Comparison of ENCODE assay signal across 11 cellular contexts in the genomic region with DNA sequence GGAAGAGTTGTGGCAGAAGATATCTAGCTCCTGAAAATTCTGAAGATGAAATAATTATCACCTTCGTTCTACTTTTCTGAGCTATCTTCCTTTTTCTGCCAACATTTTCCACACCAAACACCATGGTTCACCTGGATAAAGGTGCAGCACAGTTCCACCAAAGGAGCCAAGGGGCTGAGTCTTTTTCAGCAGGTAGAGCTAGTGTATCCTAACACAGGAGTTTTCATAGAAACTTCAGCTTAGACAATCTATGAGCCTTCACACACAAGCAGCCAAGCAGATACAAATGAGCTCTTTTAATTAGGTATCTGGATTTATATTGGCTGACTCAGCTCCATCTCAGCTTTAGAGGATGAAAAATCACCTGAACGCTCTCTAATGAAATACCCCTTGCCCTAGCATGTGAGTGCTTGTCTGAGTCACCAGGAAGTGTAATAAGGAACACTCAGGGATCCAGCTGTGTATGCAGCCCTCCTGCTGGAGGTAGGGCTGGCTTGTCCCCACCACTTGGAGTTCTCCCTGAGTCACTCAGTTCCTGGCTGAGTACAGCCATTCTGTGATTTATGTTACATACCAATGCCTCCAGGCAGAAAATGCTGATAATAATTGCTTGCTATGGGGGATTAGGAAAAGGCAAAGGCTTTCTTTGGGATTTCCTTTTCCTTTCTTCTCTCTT.
DNase-seq lines count a peak whose midpoint lies in the region; ATAC-seq and TF ChIP-seq lines count a peak whose summit lies in the region.
"Had no signal": no experiment of that assay in that cellular context is flagged by ENCODE, and none has a peak within 500 bp of the region (broad histone marks: within the 10 kb centered on the region; RNA-seq: fewer than 3 reads in every experiment).

No MANE protein-coding gene starts in this region.

- no peaks in the 10 kb centered on the region for H3K79me2 ChIP-seq in HCT116 (ENCODE audit: insufficient read depth, low read length)

- intact Hi-C loops in HCT116 (cut with micrococcal nuclease): no loop called here

- TF ChIP-seq POLR2A in HCT116 (IDR thresholded peaks at IDR 0.05; ENCODE audit: borderline replicate concordance, extremely low read depth, insufficient read depth, insufficient read length): no peak
- TF ChIP-seq POLR2A in upper lobe of left lung (IDR thresholded peaks at IDR 0.05): no peak

- H3K36me3 ChIP-seq in HCT116 (ENCODE audit: control insufficient read depth in 1 of 2, insufficient read depth in 2 of 2, low read length in 2 of 2): no peaks in the 10 kb centered on the region
- H3K36me3 ChIP-seq in iPS DF 6.9 (ENCODE audit: control insufficient read depth, insufficient read depth, low read length): no peaks in the 10 kb centered on the region
- H3K36me3 ChIP-seq in upper lobe of left lung: no peaks in the 10 kb centered on the region
- H3K36me3 ChIP-seq: HAP-1 had no signal

- no peaks in the 10 kb centered on the region for H4K20me1 ChIP-seq in HCT116 (ENCODE audit: insufficient read depth)

- RAD21 ChIA-PET in HCT116 (lab: Charles Lee; ENCODE audit: low non-redundant PET in 1 of 2, low total read pairs in 2 of 2, uncharacterized antibody in 2 of 2, unreplicated experiment in 2 of 2): no interaction called here

- no peak for TF ChIP-seq RAD21 in HCT116 (IDR thresholded peaks at IDR 0.05; ENCODE audit: low read depth)

- POLR2A ChIA-PET in AG04450 (lab: Yijun Ruan, JAX) (no interaction called here), HCT116 (lab: Charles Lee) (no interaction called here)

- CTCF ChIA-PET in AG04450 (lab: Charles Lee): no interaction called here
- CTCF ChIA-PET in HCT116 (lab: Charles Lee): no interaction called here

- peak overlapping the region; percentile 68 for H3K4me2 ChIP-seq in HCT116 (ENCODE audit: low read length)

- no peaks in the 10 kb centered on the region for H3K9me2 ChIP-seq in HCT116 (ENCODE audit: insufficient read depth)

- no TSS peak for BruUV-seq in HCT116 (replicated peaks; lab: Mats Ljungman, UMichigan)

- H3K27ac ChIP-seq in AG04450 (ENCODE audit: low read depth, low read length) (no peak overlapping the region), HCT116 (ENCODE audit: low read depth, low read length) (peak overlapping the region; percentile 45; the same call in 1 of the 2 replicates), iPS DF 6.9 (ENCODE audit: low read length) (no peak overlapping the region), upper lobe of left lung (no peak overlapping the region)

- H3K4me1 ChIP-seq in HCT116 (ENCODE audit: control insufficient read depth in 1 of 2, insufficient read depth in 2 of 2, low read length in 2 of 2): peaks cover 5 to 15% of the 10 kb centered on the region in 2 experiments; a peak in 3 of 4 replicates
- H3K4me1 ChIP-seq in iPS DF 6.9 (ENCODE audit: control insufficient read depth, insufficient read depth, low read length): peaks cover 3% of the 10 kb centered on the region; the same call in 1 of the 2 replicates
- no peaks in the 10 kb centered on the region for H3K4me1 ChIP-seq in upper lobe of left lung
- H3K4me1 ChIP-seq: HAP-1 had no signal

- DNase-seq in AG04450 (ENCODE audit: low read depth, low spot score) (peak; percentile 49), HCT116 (ENCODE audit: low read depth, low spot score) (peak; percentile 82), SW 1271 (lab: John Stamatoyannopoulos, UW) (peak; percentile 60 to 89), iPS DF 6.9 (ENCODE audit: low read depth, low spot score) (peak; percentile 41), upper lobe of left lung (no peak)
- DNase-seq in stimulated activated CD4-positive, alpha-beta T cell treated with anti-CD3 and anti-CD28 coated beads, Interleukin-15, amount 100 ng/mL, for 24 hours: no peak
- DNase-seq: activated CD4-positive, alpha-beta memory T cell treated with anti-CD3 and anti-CD28 coated beads, Interleukin-2, amount 10 ng/mL, durations not matched to agents 7 days and 5 days; naive thymus-derived CD4-positive, alpha-beta T cell had no signal

- no peak for TF ChIP-seq CTCF in AG04450 (IDR thresholded peaks at IDR 0.05; ENCODE audit: low read depth, low read length)
- TF ChIP-seq CTCF in HCT116 (IDR thresholded peaks at IDR 0.05 in 2 of 3, conservative IDR thresholded peaks at IDR 0.05 in 1 of 3; ENCODE audit: borderline replicate concordance in 1 of 3, insufficient read depth in 1 of 3, low read depth in 2 of 3, low read length in 2 of 3): no peak
- no peak for TF ChIP-seq CTCF in upper lobe of left lung (IDR thresholded peaks at IDR 0.05)

- ATAC-seq in HCT116 (peak; percentile 99), HG03565 (IDR thresholded peaks at IDR 0.05; ENCODE audit: unreplicated experiment) (no peak), GM21390 (IDR thresholded peaks at IDR 0.05; ENCODE audit: unreplicated experiment) (no peak), upper lobe of left lung (ENCODE audit: low FRiP score in 2 of 2) (no peak)
- ATAC-seq: naive thymus-derived CD4-positive, alpha-beta T cell had no signal

- H2AFZ ChIP-seq in HCT116 (ENCODE audit: low read depth, low read length, poor library complexity, severe bottlenecking): peak overlapping the region; percentile 81

- H3K27me3 ChIP-seq in AG04450 (ENCODE audit: control insufficient read depth, insufficient read depth, low read length) (no peaks in the 10 kb centered on the region), HCT116 (ENCODE audit: insufficient read depth, low read length) (no peaks in the 10 kb centered on the region), iPS DF 6.9 (ENCODE audit: control insufficient read depth, insufficient read depth, low read length) (no peaks in the 10 kb centered on the region), upper lobe of left lung (no peaks in the 10 kb centered on the region)

- no peaks in the 10 kb centered on the region for H3K9me3 ChIP-seq in AG04450 (ENCODE audit: control insufficient read depth, insufficient read depth, low read length)
- H3K9me3 ChIP-seq in HCT116 (ENCODE audit: control insufficient read depth in 1 of 2, insufficient read depth in 1 of 2, low read depth in 1 of 2, low read length in 2 of 2): no peaks in the 10 kb centered on the region
- H3K9me3 ChIP-seq in iPS DF 6.9 (ENCODE audit: control insufficient read depth, insufficient read depth, low read length): no peaks in the 10 kb centered on the region
- no peaks in the 10 kb centered on the region for H3K9me3 ChIP-seq in upper lobe of left lung
- H3K9me3 ChIP-seq: HAP-1 had no signal

- no peak overlapping the region for H3K9ac ChIP-seq in HCT116 (ENCODE audit: low read length)

- TF ChIP-seq EP300 in upper lobe of left lung (IDR thresholded peaks at IDR 0.05): no peak

- H3K4me3 ChIP-seq in AG04450 (ENCODE audit: low read depth, low read length): no peak overlapping the region
- H3K4me3 ChIP-seq in HCT116 (replicated peaks in 1 of 2; ENCODE audit: low read depth in 1 of 2, low read length in 2 of 2): no peak overlapping the region
- no peak overlapping the region for H3K4me3 ChIP-seq in iPS DF 6.9 (ENCODE audit: low read length)
- no peak overlapping the region for H3K4me3 ChIP-seq in upper lobe of left lung
- H3K4me3 ChIP-seq: HAP-1 had no signal

- WGBS in iPS DF 6.9 (ENCODE audit: insufficient coverage, insufficient read length): no CpG with 5 or more reads among the region's 2 CpGs
- WGBS in upper lobe of left lung, 2 donors: 80 to 92% methylated on average over 2 of the region's 2 CpGs

TF ChIP-seq in HCT116, 20 proteins besides CTCF, POLR2A, EP300 and RAD21 (continues in another document):
- TF ChIP-seq ZFX (IDR thresholded peaks at IDR 0.05): no peak
- peak; percentile 58 for TF ChIP-seq CEBPB (IDR thresholded peaks at IDR 0.05; ENCODE audit: low read depth)
- TF ChIP-seq, protein P1, sequence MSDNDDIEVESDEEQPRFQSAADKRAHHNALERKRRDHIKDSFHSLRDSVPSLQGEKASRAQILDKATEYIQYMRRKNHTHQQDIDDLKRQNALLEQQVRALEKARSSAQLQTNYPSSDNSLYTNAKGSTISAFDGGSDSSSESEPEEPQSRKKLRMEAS (IDR thresholded peaks at IDR 0.05): peak; percentile 62
- peak; percentile 66; the same call in 1 of the 2 replicates for TF ChIP-seq SIN3A (IDR thresholded peaks at IDR 0.05; ENCODE audit: low read depth)
- peak; percentile 84 for TF ChIP-seq FOSL1 (IDR thresholded peaks at IDR 0.05; ENCODE audit: low read depth)
- peak; percentile 88 for TF ChIP-seq JUND (IDR thresholded peaks at IDR 0.05)
- TF ChIP-seq, protein P2, sequence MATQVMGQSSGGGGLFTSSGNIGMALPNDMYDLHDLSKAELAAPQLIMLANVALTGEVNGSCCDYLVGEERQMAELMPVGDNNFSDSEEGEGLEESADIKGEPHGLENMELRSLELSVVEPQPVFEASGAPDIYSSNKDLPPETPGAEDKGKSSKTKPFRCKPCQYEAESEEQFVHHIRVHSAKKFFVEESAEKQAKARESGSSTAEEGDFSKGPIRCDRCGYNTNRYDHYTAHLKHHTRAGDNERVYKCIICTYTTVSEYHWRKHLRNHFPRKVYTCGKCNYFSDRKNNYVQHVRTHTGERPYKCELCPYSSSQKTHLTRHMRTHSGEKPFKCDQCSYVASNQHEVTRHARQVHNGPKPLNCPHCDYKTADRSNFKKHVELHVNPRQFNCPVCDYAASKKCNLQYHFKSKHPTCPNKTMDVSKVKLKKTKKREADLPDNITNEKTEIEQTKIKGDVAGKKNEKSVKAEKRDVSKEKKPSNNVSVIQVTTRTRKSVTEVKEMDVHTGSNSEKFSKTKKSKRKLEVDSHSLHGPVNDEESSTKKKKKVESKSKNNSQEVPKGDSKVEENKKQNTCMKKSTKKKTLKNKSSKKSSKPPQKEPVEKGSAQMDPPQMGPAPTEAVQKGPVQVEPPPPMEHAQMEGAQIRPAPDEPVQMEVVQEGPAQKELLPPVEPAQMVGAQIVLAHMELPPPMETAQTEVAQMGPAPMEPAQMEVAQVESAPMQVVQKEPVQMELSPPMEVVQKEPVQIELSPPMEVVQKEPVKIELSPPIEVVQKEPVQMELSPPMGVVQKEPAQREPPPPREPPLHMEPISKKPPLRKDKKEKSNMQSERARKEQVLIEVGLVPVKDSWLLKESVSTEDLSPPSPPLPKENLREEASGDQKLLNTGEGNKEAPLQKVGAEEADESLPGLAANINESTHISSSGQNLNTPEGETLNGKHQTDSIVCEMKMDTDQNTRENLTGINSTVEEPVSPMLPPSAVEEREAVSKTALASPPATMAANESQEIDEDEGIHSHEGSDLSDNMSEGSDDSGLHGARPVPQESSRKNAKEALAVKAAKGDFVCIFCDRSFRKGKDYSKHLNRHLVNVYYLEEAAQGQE (IDR thresholded peaks at IDR 0.05; ENCODE audit: low read depth): no peak
- peak; percentile 44 for TF ChIP-seq ELF1 (IDR thresholded peaks at IDR 0.05; ENCODE audit: borderline replicate concordance, low read depth)
- no peak for TF ChIP-seq EZH2 (IDR thresholded peaks at IDR 0.05)
- TF ChIP-seq EGR1 (IDR thresholded peaks at IDR 0.05; ENCODE audit: low read depth): no peak
- no peak for TF ChIP-seq EZH2phosphoT487 (IDR thresholded peaks at IDR 0.05; ENCODE audit: borderline replicate concordance)
- TF ChIP-seq, protein P3, sequence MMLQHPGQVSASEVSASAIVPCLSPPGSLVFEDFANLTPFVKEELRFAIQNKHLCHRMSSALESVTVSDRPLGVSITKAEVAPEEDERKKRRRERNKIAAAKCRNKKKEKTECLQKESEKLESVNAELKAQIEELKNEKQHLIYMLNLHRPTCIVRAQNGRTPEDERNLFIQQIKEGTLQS (IDR thresholded peaks at IDR 0.05): no peak
- no peak for TF ChIP-seq ZNF274 (IDR thresholded peaks at IDR 0.05; ENCODE audit: low read depth, low read length)

Comparison
In these comparisons a context has a peak if more than half of its experiments do, and no peak if none do; other contexts are left out.
1. DNase-seq: peak in AG04450 (single experiment), HCT116 (single experiment), SW 1271 (2 of 2) and iPS DF 6.9 (single experiment); none in stimulated activated CD4-positive, alpha-beta T cell treated with anti-CD3 and anti-CD28 coated beads, Interleukin-15, amount 100 ng/mL, for 24 hours (single experiment) and upper lobe of left lung (0 of 2).